In the genomic region with DNA sequence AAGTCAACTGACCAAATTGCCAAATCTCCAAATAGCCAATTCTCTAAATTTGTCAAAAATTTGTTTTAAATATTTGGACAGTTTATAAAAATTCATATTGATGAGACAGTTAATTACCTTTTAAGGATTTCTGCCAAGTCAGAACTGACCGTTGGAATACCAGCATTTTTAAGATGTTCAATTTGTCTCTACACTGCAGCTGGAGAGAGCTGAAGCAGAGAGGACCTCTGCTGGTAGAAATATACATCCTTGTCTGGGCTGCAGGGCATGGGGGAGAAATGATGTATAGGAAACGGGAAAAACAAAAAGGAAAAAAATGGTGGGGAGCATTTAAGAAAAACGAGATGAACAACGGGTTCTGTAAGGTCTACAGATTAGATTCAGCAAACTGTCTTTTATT, we compare ENCODE assay signal across 1 cellular context.
TF ChIP-seq lines count a peak whose summit lies in the region.

No MANE protein-coding gene starts in this region.

TF ChIP-seq in GM23338, 12 proteins besides CTCF, POLR2A, EP300 and RAD21 (continued from another document):
- TF ChIP-seq, protein P1, sequence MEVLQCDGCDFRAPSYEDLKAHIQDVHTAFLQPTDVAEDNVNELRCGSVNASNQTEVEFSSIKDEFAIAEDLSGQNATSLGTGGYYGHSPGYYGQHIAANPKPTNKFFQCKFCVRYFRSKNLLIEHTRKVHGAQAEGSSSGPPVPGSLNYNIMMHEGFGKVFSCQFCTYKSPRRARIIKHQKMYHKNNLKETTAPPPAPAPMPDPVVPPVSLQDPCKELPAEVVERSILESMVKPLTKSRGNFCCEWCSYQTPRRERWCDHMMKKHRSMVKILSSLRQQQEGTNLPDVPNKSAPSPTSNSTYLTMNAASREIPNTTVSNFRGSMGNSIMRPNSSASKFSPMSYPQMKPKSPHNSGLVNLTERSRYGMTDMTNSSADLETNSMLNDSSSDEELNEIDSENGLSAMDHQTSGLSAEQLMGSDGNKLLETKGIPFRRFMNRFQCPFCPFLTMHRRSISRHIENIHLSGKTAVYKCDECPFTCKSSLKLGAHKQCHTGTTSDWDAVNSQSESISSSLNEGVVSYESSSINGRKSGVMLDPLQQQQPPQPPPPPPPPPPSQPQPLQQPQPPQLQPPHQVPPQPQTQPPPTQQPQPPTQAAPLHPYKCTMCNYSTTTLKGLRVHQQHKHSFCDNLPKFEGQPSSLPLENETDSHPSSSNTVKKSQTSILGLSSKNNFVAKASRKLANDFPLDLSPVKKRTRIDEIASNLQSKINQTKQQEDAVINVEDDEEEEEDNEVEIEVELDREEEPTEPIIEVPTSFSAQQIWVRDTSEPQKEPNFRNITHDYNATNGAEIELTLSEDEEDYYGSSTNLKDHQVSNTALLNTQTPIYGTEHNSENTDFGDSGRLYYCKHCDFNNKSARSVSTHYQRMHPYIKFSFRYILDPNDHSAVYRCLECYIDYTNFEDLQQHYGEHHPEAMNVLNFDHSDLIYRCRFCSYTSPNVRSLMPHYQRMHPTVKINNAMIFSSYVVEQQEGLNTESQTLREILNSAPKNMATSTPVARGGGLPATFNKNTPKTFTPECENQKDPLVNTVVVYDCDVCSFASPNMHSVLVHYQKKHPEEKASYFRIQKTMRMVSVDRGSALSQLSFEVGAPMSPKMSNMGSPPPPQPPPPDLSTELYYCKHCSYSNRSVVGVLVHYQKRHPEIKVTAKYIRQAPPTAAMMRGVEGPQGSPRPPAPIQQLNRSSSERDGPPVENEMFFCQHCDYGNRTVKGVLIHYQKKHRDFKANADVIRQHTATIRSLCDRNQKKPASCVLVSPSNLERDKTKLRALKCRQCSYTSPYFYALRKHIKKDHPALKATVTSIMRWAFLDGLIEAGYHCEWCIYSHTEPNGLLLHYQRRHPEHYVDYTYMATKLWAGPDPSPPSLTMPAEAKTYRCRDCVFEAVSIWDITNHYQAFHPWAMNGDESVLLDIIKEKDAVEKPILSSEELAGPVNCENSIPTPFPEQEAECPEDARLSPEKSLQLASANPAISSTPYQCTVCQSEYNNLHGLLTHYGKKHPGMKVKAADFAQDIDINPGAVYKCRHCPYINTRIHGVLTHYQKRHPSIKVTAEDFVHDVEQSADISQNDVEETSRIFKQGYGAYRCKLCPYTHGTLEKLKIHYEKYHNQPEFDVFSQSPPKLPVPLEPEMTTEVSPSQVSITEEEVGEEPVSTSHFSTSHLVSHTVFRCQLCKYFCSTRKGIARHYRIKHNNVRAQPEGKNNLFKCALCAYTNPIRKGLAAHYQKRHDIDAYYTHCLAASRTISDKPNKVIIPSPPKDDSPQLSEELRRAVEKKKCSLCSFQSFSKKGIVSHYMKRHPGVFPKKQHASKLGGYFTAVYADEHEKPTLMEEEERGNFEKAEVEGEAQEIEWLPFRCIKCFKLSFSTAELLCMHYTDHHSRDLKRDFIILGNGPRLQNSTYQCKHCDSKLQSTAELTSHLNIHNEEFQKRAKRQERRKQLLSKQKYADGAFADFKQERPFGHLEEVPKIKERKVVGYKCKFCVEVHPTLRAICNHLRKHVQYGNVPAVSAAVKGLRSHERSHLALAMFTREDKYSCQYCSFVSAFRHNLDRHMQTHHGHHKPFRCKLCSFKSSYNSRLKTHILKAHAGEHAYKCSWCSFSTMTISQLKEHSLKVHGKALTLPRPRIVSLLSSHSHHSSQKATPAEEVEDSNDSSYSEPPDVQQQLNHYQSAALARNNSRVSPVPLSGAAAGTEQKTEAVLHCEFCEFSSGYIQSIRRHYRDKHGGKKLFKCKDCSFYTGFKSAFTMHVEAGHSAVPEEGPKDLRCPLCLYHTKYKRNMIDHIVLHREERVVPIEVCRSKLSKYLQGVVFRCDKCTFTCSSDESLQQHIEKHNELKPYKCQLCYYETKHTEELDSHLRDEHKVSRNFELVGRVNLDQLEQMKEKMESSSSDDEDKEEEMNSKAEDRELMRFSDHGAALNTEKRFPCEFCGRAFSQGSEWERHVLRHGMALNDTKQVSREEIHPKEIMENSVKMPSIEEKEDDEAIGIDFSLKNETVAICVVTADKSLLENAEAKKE (CRISPR knock-in tag; IDR thresholded peaks at IDR 0.05): no peak
- no peak for TF ChIP-seq CREB1 (CRISPR knock-in tag; IDR thresholded peaks at IDR 0.05; ENCODE audit: low read depth)
